8 cellular contexts compared by ENCODE assay signal in genomic region chr6:4059115-4059777, GRCh38. TPM values are rescaled to one million over a fixed set of nuclear protein-coding genes. Genes with fewer than 3 reads are reported as not detected.
DNase-seq lines count a peak whose midpoint lies in the region; ATAC-seq and TF ChIP-seq lines count a peak whose summit lies in the region.

No MANE protein-coding gene starts in this region.

- H3K27me3 Mint-ChIP-seq in CD8-positive, alpha-beta T cell (ENCODE audit: low read depth) = no peaks in the 10 kb centered on the region

- H3K4me3 Mint-ChIP-seq in CD8-positive, alpha-beta T cell = peak overlapping the region; percentile 1

- intact Hi-C loops in CD8-positive, alpha-beta T cell (cut with DNase I, micrococcal nuclease) = loop anchor here (1.0 to 5.0 kb wide), 6 partner anchors 10 to 98 kb away; partner anchors contain the start of gene ECI2 (in 1 of the 2)

- H3K27me3 ChIP-seq in CD8-positive, alpha-beta T cell (ENCODE audit: insufficient read depth, low read length) = no peaks in the 10 kb centered on the region
- no peaks in the 10 kb centered on the region for H3K27me3 ChIP-seq in right atrium auricular region

- H3K9me3 ChIP-seq in CD8-positive, alpha-beta T cell (ENCODE audit: low read length) = no peaks in the 10 kb centered on the region
- H3K9me3 ChIP-seq in right atrium auricular region = no peaks in the 10 kb centered on the region

- TF ChIP-seq CTCF in CD8-positive, alpha-beta T cell (IDR thresholded peaks at IDR 0.05) = peak; percentile 19
- TF ChIP-seq CTCF in omental fat pad (IDR thresholded peaks at IDR 0.05) = no peak
- TF ChIP-seq CTCF in right atrium auricular region (IDR thresholded peaks at IDR 0.05) = no peak

- POLR2A ChIA-PET in CD8-positive, alpha-beta T cell (lab: Charles Lee) = interaction anchor here (0.7 to 1.0 kb wide), 2 partner anchors 74 to 983 kb away, joined by 4 read pairs; no protein-coding TSS in a partner anchor

- CTCF ChIA-PET in CD8-positive, alpha-beta T cell (lab: Charles Lee) = interaction anchor here (0.7 to 1.6 kb wide), 4 partner anchors 38 to 97 kb away, joined by 3 to 4 read pairs (median 4); a partner anchor contains a TSS

- peak; percentile 85 for ATAC-seq in CD8-positive, alpha-beta T cell
- peak; percentile 58 for ATAC-seq in omental fat pad (ENCODE audit: low FRiP score)
- no peak for ATAC-seq in GM21367 (IDR thresholded peaks at IDR 0.05; ENCODE audit: unreplicated experiment)
- no peak for ATAC-seq in GM19467 (IDR thresholded peaks at IDR 0.05; ENCODE audit: unreplicated experiment)
- no peak for ATAC-seq in HG03045 (IDR thresholded peaks at IDR 0.05; ENCODE audit: unreplicated experiment)

- peak overlapping the region; percentile 32 for H3K27ac ChIP-seq in CD8-positive, alpha-beta T cell (ENCODE audit: low read depth, low read length)
- no peak overlapping the region for H3K27ac ChIP-seq in right atrium auricular region

- peaks cover 60% of the 10 kb centered on the region for H3K36me3 ChIP-seq in CD8-positive, alpha-beta T cell (ENCODE audit: insufficient read depth, low read length)
- H3K36me3 ChIP-seq in right atrium auricular region = peaks cover 85% of the 10 kb centered on the region

- DNase-seq in CD8-positive, alpha-beta T cell = peak; percentile 8 to 72 (median 60)
- DNase-seq in SW 1271 (lab: John Stamatoyannopoulos, UW) (peak; percentile 83 to 85), amniotic epithelial cell (ENCODE audit: low read depth) (peak; percentile 87), omental fat pad (ENCODE audit: low spot score) (no peak), right atrium auricular region (ENCODE audit: low spot score) (no peak)

- H3K9me3 Mint-ChIP-seq in CD8-positive, alpha-beta T cell = no peaks in the 10 kb centered on the region

- peaks cover 92% of the 10 kb centered on the region for H3K36me3 Mint-ChIP-seq in CD8-positive, alpha-beta T cell

- H3K4me1 ChIP-seq in CD8-positive, alpha-beta T cell (ENCODE audit: insufficient read depth, low read length) = peaks cover 13% of the 10 kb centered on the region
- peaks cover 0 to 13% of the 10 kb centered on the region in 2 donors for H3K4me1 ChIP-seq in right atrium auricular region

- H3K4me1 Mint-ChIP-seq in CD8-positive, alpha-beta T cell (ENCODE audit: low read depth) = peaks cover 22% of the 10 kb centered on the region

- no peak overlapping the region for H3K4me3 ChIP-seq in CD8-positive, alpha-beta T cell (ENCODE audit: low read depth, low read length)
- no peak overlapping the region for H3K4me3 ChIP-seq in right atrium auricular region

- H3K27ac Mint-ChIP-seq in CD8-positive, alpha-beta T cell = peak overlapping the region; percentile 85

RNA-seq across cellular contexts. Expression of gene FAM217A, which starts 19.7 kb away (rescaled TPM):
- not detected for total RNA-seq in CD8-positive, alpha-beta T cell
- not detected for total RNA-seq in omental fat pad
- not detected for total RNA-seq in right atrium auricular region

Comparison
In these comparisons a context has a peak if more than half of its experiments do, and no peak if none do; other contexts are left out.
1. ATAC-seq: peak in CD8-positive, alpha-beta T cell (single experiment) and omental fat pad (single experiment); none in GM21367 (single experiment), GM19467 (single experiment) and HG03045 (single experiment).
2. DNase-seq: peak in CD8-positive, alpha-beta T cell (7 of 7), SW 1271 (2 of 2) and amniotic epithelial cell (single experiment); none in omental fat pad (single experiment) and right atrium auricular region (single experiment).